In genomic region chr1:236207569-236207968, GRCh38 we compare ENCODE assay signal across 22 cellular contexts.
DNase-seq lines count a peak whose midpoint lies in the region; ATAC-seq and TF ChIP-seq lines count a peak whose summit lies in the region.
"Had no signal": no experiment of that assay in that cellular context is flagged by ENCODE, and none has a peak within 500 bp of the region (broad histone marks: within the 10 kb centered on the region; RNA-seq: fewer than 3 reads in every experiment).

No MANE protein-coding gene starts in this region.

- H3K4me2 ChIP-seq in neural progenitor cell (peak overlapping the region; percentile 22), SK-N-SH (no peak overlapping the region)
- H3K4me2 ChIP-seq: A549 had no signal

- peaks cover 73% of the 10 kb centered on the region for H3K36me3 Mint-ChIP-seq in dendritic cell treated with granulocyte-macrophage colony-stimulating factor and Interleukin-4, amounts not matched to agents 40 ng/mL and 50 ng/mL, for 4 days (ENCODE audit: low read depth)
- peaks cover 19% of the 10 kb centered on the region for H3K36me3 Mint-ChIP-seq in neural progenitor cell
- peaks cover 37 to 78% (median 38%) of the 10 kb centered on the region in 3 donors for H3K36me3 Mint-ChIP-seq in CD8-positive, alpha-beta memory T cell

- intact Hi-C loops in dendritic cell treated with granulocyte-macrophage colony-stimulating factor and Interleukin-4, amounts not matched to agents 40 ng/mL and 50 ng/mL, for 4 days (cut with micrococcal nuclease): loop anchor here (5.0 kb wide), 1 partner anchor 65 kb away; the partner anchor contains the start of gene GPR137B

- POLR2A ChIA-PET in SK-N-SH (lab: Yijun Ruan, JAX): no interaction called here
- POLR2A ChIA-PET in CD8-positive, alpha-beta memory T cell (lab: Charles Lee): no interaction called here

- H3K9ac ChIP-seq in SK-N-MC (ENCODE audit: insufficient read length): no peak overlapping the region
- H3K9ac ChIP-seq in neural progenitor cell: no peak overlapping the region
- H3K9ac ChIP-seq in SK-N-SH: no peak overlapping the region
- H3K9ac ChIP-seq: GM23248 had no signal

- H3K27ac ChIP-seq in SK-N-MC (peak overlapping the region; percentile 82), neural progenitor cell (no peak overlapping the region), SK-N-SH (ENCODE audit: low read depth in 2 of 2, low read length in 1 of 2) (no peak overlapping the region)
- H3K27ac ChIP-seq in CD8-positive, alpha-beta memory T cell (ENCODE audit: low read depth, low read length): no peak overlapping the region
- H3K27ac ChIP-seq: A549, GM23248 had no signal

- H3K36me3 ChIP-seq in SK-N-MC (ENCODE audit: insufficient read depth, low read length): peaks cover 91% of the 10 kb centered on the region
- H3K36me3 ChIP-seq in neural progenitor cell: no peaks in the 10 kb centered on the region
- H3K36me3 ChIP-seq in SK-N-SH (replicated peaks in 1 of 2; ENCODE audit: control insufficient read depth in 1 of 2, insufficient read depth in 2 of 2, low read length in 1 of 2): peaks cover 11 to 14% of the 10 kb centered on the region in 2 experiments
- H3K36me3 ChIP-seq in CD8-positive, alpha-beta memory T cell (ENCODE audit: insufficient read depth, low read length): no peaks in the 10 kb centered on the region
- H3K36me3 ChIP-seq: BE2C had no signal

- no peak for TF ChIP-seq RAD21 in SK-N-SH (IDR thresholded peaks at IDR 0.05; ENCODE audit: low read length)

- no peaks in the 10 kb centered on the region for H3K9me3 ChIP-seq in SK-N-MC (ENCODE audit: low read depth, low read length)
- no peaks in the 10 kb centered on the region for H3K9me3 ChIP-seq in neural progenitor cell (ENCODE audit: low read depth)
- H3K9me3 ChIP-seq in SK-N-SH: no peaks in the 10 kb centered on the region
- H3K9me3 ChIP-seq in CD8-positive, alpha-beta memory T cell (ENCODE audit: low read length): no peaks in the 10 kb centered on the region
- H3K9me3 ChIP-seq: BE2C had no signal

- WGBS in SK-N-SH (ENCODE audit: low lambda C conversion rate): 87% methylated on average over 4 of the region's 4 CpGs

- H3K79me2 ChIP-seq in neural progenitor cell (ENCODE audit: low read depth) (no peaks in the 10 kb centered on the region), SK-N-SH (ENCODE audit: insufficient read depth) (no peaks in the 10 kb centered on the region)

- no peak for TF ChIP-seq EP300 in SK-N-SH (IDR thresholded peaks at IDR 0.05; ENCODE audit: borderline replicate concordance in 1 of 2, low read depth in 1 of 2, low read length in 1 of 2)

- no peak overlapping the region for H3K4me3 Mint-ChIP-seq in dendritic cell treated with granulocyte-macrophage colony-stimulating factor and Interleukin-4, amounts not matched to agents 40 ng/mL and 50 ng/mL, for 4 days
- H3K4me3 Mint-ChIP-seq in neural progenitor cell: no peak overlapping the region
- no peak overlapping the region for H3K4me3 Mint-ChIP-seq in CD8-positive, alpha-beta memory T cell
- H3K4me3 Mint-ChIP-seq: CD14-positive monocyte; CD4-positive, alpha-beta T cell had no signal

- no peaks in the 10 kb centered on the region for H3K27me3 ChIP-seq in neural progenitor cell
- no peaks in the 10 kb centered on the region for H3K27me3 ChIP-seq in SK-N-SH (ENCODE audit: insufficient read depth)
- no peaks in the 10 kb centered on the region for H3K27me3 ChIP-seq in CD8-positive, alpha-beta memory T cell (ENCODE audit: insufficient read depth, low read length, poor library complexity, severe bottlenecking)
- H3K27me3 ChIP-seq: BE2C; BLaER1 treated with 17β-estradiol and CSF1 and Interleukin-3, amounts not matched to agents 10 nM and 100 nM had no signal

- no peak overlapping the region for H3K4me3 ChIP-seq in SK-N-MC
- no peak overlapping the region for H3K4me3 ChIP-seq in neural progenitor cell
- H3K4me3 ChIP-seq in SK-N-SH (ENCODE audit: low read depth in 2 of 2, low read length in 1 of 2): no peak overlapping the region
- H3K4me3 ChIP-seq in CD8-positive, alpha-beta memory T cell (ENCODE audit: low read length): no peak overlapping the region
- H3K4me3 ChIP-seq: A549; BLaER1 treated with 17β-estradiol and CSF1 and Interleukin-3, amounts not matched to agents 10 nM and 100 nM; GM23248 had no signal

- H2AFZ ChIP-seq in neural progenitor cell (replicated peaks) (no peak overlapping the region), SK-N-SH (ENCODE audit: low read depth) (no peak overlapping the region)
- H2AFZ ChIP-seq: GM23248 had no signal

- no peaks in the 10 kb centered on the region for H4K20me1 ChIP-seq in neural progenitor cell (ENCODE audit: low read depth)
- no peaks in the 10 kb centered on the region for H4K20me1 ChIP-seq in SK-N-SH (ENCODE audit: insufficient read depth)
- H4K20me1 ChIP-seq: BLaER1 treated with 17β-estradiol and CSF1 and Interleukin-3, amounts not matched to agents 10 nM and 100 nM had no signal

- H3F3A ChIP-seq in neural progenitor cell (ENCODE audit: low read depth) (peaks cover 24% of the 10 kb centered on the region), SK-N-SH (replicated peaks; ENCODE audit: insufficient read depth) (no peaks in the 10 kb centered on the region)

- H3K9me2 ChIP-seq in SK-N-SH: no peaks in the 10 kb centered on the region

- DNase-seq in SK-N-MC (ENCODE audit: low read depth, low spot score) (no peak), neural progenitor cell (ENCODE audit: low spot score) (no peak), SK-N-SH (no peak), activated gamma-delta T cell treated with Interleukin-2 at 50 U/mL for 16 hours (no peak)
- DNase-seq in CD8-positive, alpha-beta memory T cell: no peak
- DNase-seq: 8988T; ACHN; AML-193; BE2C; Calu3; CD4-positive, alpha-beta T cell; COR-L47; DMS79 treated with DMSO at 0.1 percent for 48 hours; GF-D8; GM23248; H7; HCEC 1CT had no signal

- H3K4me1 Mint-ChIP-seq in dendritic cell treated with granulocyte-macrophage colony-stimulating factor and Interleukin-4, amounts not matched to agents 40 ng/mL and 50 ng/mL, for 4 days (ENCODE audit: low read depth): peaks cover 28% of the 10 kb centered on the region
- peaks cover 12% of the 10 kb centered on the region for H3K4me1 Mint-ChIP-seq in neural progenitor cell
- H3K4me1 Mint-ChIP-seq in CD8-positive, alpha-beta memory T cell: peaks cover 0 to 3% (median 0%) of the 10 kb centered on the region in 3 donors

- ATAC-seq in HG03039 (IDR thresholded peaks at IDR 0.05; ENCODE audit: unreplicated experiment): no peak
- ATAC-seq: A549 had no signal

- H3K9me3 Mint-ChIP-seq in dendritic cell treated with granulocyte-macrophage colony-stimulating factor and Interleukin-4, amounts not matched to agents 40 ng/mL and 50 ng/mL, for 4 days: peaks cover 15% of the 10 kb centered on the region
- H3K9me3 Mint-ChIP-seq in neural progenitor cell: peaks cover 12% of the 10 kb centered on the region
- peaks cover 2 to 23% (median 13%) of the 10 kb centered on the region in 5 donors for H3K9me3 Mint-ChIP-seq in CD8-positive, alpha-beta memory T cell

- peak overlapping the region; percentile 88 for H3K27ac Mint-ChIP-seq in dendritic cell treated with granulocyte-macrophage colony-stimulating factor and Interleukin-4, amounts not matched to agents 40 ng/mL and 50 ng/mL, for 4 days
- no peak overlapping the region for H3K27ac Mint-ChIP-seq in neural progenitor cell
- H3K27ac Mint-ChIP-seq in CD8-positive, alpha-beta memory T cell: no peak overlapping the region
- H3K27ac Mint-ChIP-seq: CD4-positive, alpha-beta T cell had no signal

- TF ChIP-seq CTCF in neural progenitor cell (IDR thresholded peaks at IDR 0.05) (no peak), SK-N-SH (IDR thresholded peaks at IDR 0.05) (no peak)

- CTCF ChIA-PET in SK-N-SH (lab: Yijun Ruan, JAX): no interaction called here
- CTCF ChIA-PET in CD8-positive, alpha-beta memory T cell (lab: Charles Lee): no interaction called here

- H3K4me1 ChIP-seq in neural progenitor cell (peaks cover 30% of the 10 kb centered on the region), SK-N-SH (ENCODE audit: control insufficient read depth in 1 of 2, insufficient read depth in 2 of 2, low read depth in 1 of 2, low read length in 1 of 2) (no peaks in the 10 kb centered on the region)
- H3K4me1 ChIP-seq in CD8-positive, alpha-beta memory T cell (ENCODE audit: insufficient read depth, low read length): no peaks in the 10 kb centered on the region
- H3K4me1 ChIP-seq: BE2C had no signal

- no peaks in the 10 kb centered on the region for H3K27me3 Mint-ChIP-seq in dendritic cell treated with granulocyte-macrophage colony-stimulating factor and Interleukin-4, amounts not matched to agents 40 ng/mL and 50 ng/mL, for 4 days
- H3K27me3 Mint-ChIP-seq in neural progenitor cell (ENCODE audit: insufficient read depth, low read depth): peaks cover 3% of the 10 kb centered on the region
- no peaks in the 10 kb centered on the region for H3K27me3 Mint-ChIP-seq in CD8-positive, alpha-beta memory T cell
- H3K27me3 Mint-ChIP-seq: CD4-positive, alpha-beta T cell had no signal

TF ChIP-seq in SK-N-SH, 30 proteins besides CTCF, POLR2A, EP300 and RAD21 (continues in another document):
- TF ChIP-seq, protein P1, sequence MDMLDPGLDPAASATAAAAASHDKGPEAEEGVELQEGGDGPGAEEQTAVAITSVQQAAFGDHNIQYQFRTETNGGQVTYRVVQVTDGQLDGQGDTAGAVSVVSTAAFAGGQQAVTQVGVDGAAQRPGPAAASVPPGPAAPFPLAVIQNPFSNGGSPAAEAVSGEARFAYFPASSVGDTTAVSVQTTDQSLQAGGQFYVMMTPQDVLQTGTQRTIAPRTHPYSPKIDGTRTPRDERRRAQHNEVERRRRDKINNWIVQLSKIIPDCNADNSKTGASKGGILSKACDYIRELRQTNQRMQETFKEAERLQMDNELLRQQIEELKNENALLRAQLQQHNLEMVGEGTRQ (IDR thresholded peaks at IDR 0.05; ENCODE audit: borderline replicate concordance, low read depth, low read length): no peak
- TF ChIP-seq CHD2 (IDR thresholded peaks at IDR 0.05; ENCODE audit: low read length, partially characterized antibody): no peak
- no peak for TF ChIP-seq NRF1 (IDR thresholded peaks at IDR 0.05; ENCODE audit: low read depth, low read length)
- no peak for TF ChIP-seq SIN3A (IDR thresholded peaks at IDR 0.05; ENCODE audit: borderline replicate concordance, low read depth, low read length)
- TF ChIP-seq GATA2 (CRISPR knock-in tag; IDR thresholded peaks at IDR 0.05): no peak
- TF ChIP-seq YY1 (IDR thresholded peaks at IDR 0.05; ENCODE audit: low read depth): no peak
- TF ChIP-seq MXI1 (IDR thresholded peaks at IDR 0.05; ENCODE audit: low read depth, low read length): no peak
- no peak for TF ChIP-seq ELF1 (IDR thresholded peaks at IDR 0.05)
- no peak for TF ChIP-seq TCF12 (IDR thresholded peaks at IDR 0.05)
- no peak for TF ChIP-seq SMC3 (IDR thresholded peaks at IDR 0.05; ENCODE audit: low read depth, low read length)
